33 cellular contexts compared by ENCODE assay signal in the genomic region with DNA sequence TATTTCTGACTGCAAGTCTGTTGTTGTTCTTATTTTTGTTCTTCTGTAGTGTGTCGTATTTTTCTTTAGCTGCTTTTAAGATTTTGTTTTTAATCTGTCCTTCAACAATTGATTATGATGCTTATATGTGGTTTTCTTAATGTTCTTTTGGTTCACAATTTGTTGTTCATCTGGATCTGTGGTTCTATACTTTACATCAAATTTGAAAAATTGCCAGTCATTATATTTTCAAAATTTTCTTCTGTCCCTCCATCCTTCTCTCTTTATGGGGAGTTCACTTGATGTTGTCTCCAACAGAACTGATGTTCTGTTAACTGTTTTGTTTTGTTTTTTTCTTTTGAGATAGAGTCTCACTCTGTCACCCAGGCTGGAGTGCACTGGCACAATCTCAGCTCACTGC.
DNase-seq lines count a peak whose midpoint lies in the region; ATAC-seq, FAIRE-seq and TF ChIP-seq lines count a peak whose summit lies in the region.
"Had no signal": no experiment of that assay in that cellular context is flagged by ENCODE, and none has a peak within 500 bp of the region (broad histone marks: within the 10 kb centered on the region; RNA-seq: fewer than 3 reads in every experiment).

No MANE protein-coding gene starts in this region.

- TF ChIP-seq CTCF in HepG2 (CRISPR knock-in tag; IDR thresholded peaks at IDR 0.05) = no peak
- no peak for TF ChIP-seq CTCF in right lobe of liver (IDR thresholded peaks at IDR 0.05)
- no peak for TF ChIP-seq CTCF in A549 (IDR thresholded peaks at IDR 0.05)
- TF ChIP-seq CTCF in K562 (IDR thresholded peaks at IDR 0.05 in 2 of 3, conservative IDR thresholded peaks at IDR 0.05 in 1 of 3; ENCODE audit: insufficient read depth in 2 of 3, low read depth in 1 of 3, low read length in 3 of 3) = no peak

- H3K27ac Mint-ChIP-seq in activated T-helper 1 cell treated with anti-CD3 and anti-CD28 coated beads, Interleukin-12 subunit alpha, Interleukin-12 subunit beta, Interleukin-2, Interleukin-4 antibody, amounts not matched to agents 30 ng/mL and 10 ng/mL and 1 ng/mL, durations not matched to agents 14 hours and 24 hours and 36 hours = no peak overlapping the region
- H3K27ac Mint-ChIP-seq: B cell; CD14-positive monocyte; CD4-positive, alpha-beta memory T cell; CD4-positive, alpha-beta T cell; CD4-positive, CD25-positive, alpha-beta regulatory T cell; CD8-positive, alpha-beta memory T cell; CD8-positive, alpha-beta T cell had no signal

- no peak for ATAC-seq in HepG2
- ATAC-seq in right lobe of liver = no peak
- ATAC-seq in A549 = no peak
- ATAC-seq in K562 = no peak
- ATAC-seq in GM21390 (IDR thresholded peaks at IDR 0.05; ENCODE audit: unreplicated experiment) = no peak
- ATAC-seq: CD8-positive, alpha-beta T cell had no signal

- H3K4me2 ChIP-seq in HepG2 (ENCODE audit: low read depth, low read length) (no peak overlapping the region), A549 (no peak overlapping the region), K562 (ENCODE audit: insufficient read depth, low read length) (no peak overlapping the region)
- H3K4me2 ChIP-seq: BLaER1; BLaER1 treated with 17β-estradiol and CSF1 and Interleukin-3, amounts not matched to agents 10 nM and 100 nM had no signal

- 14% methylated on average over 1 of the region's 1 CpG for WGBS in HepG2 (ENCODE audit: low lambda C conversion rate)
- WGBS in right lobe of liver (ENCODE audit: insufficient coverage, low coverage, low lambda C conversion rate, missing lambda C conversion rate) = 100% methylated on average over 1 of the region's 1 CpG
- 18% methylated on average over 1 of the region's 1 CpG for WGBS in A549 (ENCODE audit: missing lambda C conversion rate)
- WGBS in K562 (ENCODE audit: insufficient coverage, low coverage, missing lambda C conversion rate) = 0% methylated on average over 1 of the region's 1 CpG

- H3K9me3 ChIP-seq in HepG2 (ENCODE audit: low read length) (no peaks in the 10 kb centered on the region), right lobe of liver (no peaks in the 10 kb centered on the region), A549 (no peaks in the 10 kb centered on the region), K562 (replicated peaks; ENCODE audit: control insufficient read depth, insufficient read depth, low read depth, low read length) (no peaks in the 10 kb centered on the region)
- H3K9me3 ChIP-seq: BE2C, BLaER1 had no signal

- H3K36me3 ChIP-seq in HepG2 (replicated peaks in 1 of 2; ENCODE audit: control insufficient read depth in 1 of 2, insufficient read depth in 2 of 2, low read length in 2 of 2) (no peaks in the 10 kb centered on the region), right lobe of liver (no peaks in the 10 kb centered on the region), K562 (ENCODE audit: control insufficient read depth, insufficient read depth, low read length) (no peaks in the 10 kb centered on the region)
- H3K36me3 ChIP-seq: BE2C; BLaER1; BLaER1 treated with 17β-estradiol and CSF1 and Interleukin-3, amounts not matched to agents 10 nM and 100 nM had no signal

- no peak for TF ChIP-seq EP300 in HepG2 (IDR thresholded peaks at IDR 0.05; ENCODE audit: low read depth in 2 of 2, low read length in 2 of 2)
- TF ChIP-seq EP300 in HepG2 (CRISPR knock-in tag; IDR thresholded peaks at IDR 0.05; ENCODE audit: borderline replicate concordance) = no peak
- TF ChIP-seq EP300 in A549 (IDR thresholded peaks at IDR 0.05) = no peak
- TF ChIP-seq EP300 in K562 (IDR thresholded peaks at IDR 0.05; ENCODE audit: low read length) = no peak

- H3K27ac ChIP-seq in HepG2 (ENCODE audit: extremely low read length, insufficient read depth, low read length) = no peak overlapping the region
- no peak overlapping the region for H3K27ac ChIP-seq in right lobe of liver
- H3K27ac ChIP-seq in A549 = no peak overlapping the region
- H3K27ac ChIP-seq in K562 (ENCODE audit: extremely low read depth, low read depth, low read length) = no peak overlapping the region
- H3K27ac ChIP-seq: 22Rv1; BLaER1; BLaER1 treated with 17β-estradiol and CSF1 and Interleukin-3, amounts not matched to agents 10 nM and 100 nM; C4-2B had no signal

- DNase-seq in HepG2 (ENCODE audit: low spot score) (no peak), right lobe of liver (no peak), A549 (ENCODE audit: low read depth in 1 of 2, low spot score in 1 of 2) (no peak), K562 (ENCODE audit: extremely low read depth in 1 of 4, low spot score in 3 of 4) (no peak)
- no peak for DNase-seq in activated T-helper 1 cell treated with anti-CD3 and anti-CD28 coated beads, Interleukin-12 subunit alpha, Interleukin-12 subunit beta, Interleukin-2, Interleukin-4 antibody, amounts not matched to agents 30 ng/mL and 10 ng/mL and 1 ng/mL, durations not matched to agents 14 hours and 24 hours and 36 hours (ENCODE audit: low spot score)
- DNase-seq: 8988T; ACHN; AML-193; BE2C; C1 segment of cervical spinal cord; Caco-2; Calu3; CD4-positive, alpha-beta memory T cell; CD4-positive, alpha-beta T cell; CD4-positive, CD25-positive, alpha-beta regulatory T cell; CD8-positive, alpha-beta memory T cell; CD8-positive, alpha-beta T cell; COR-L47; DMS 273 treated with DMSO at 0.1 percent for 48 hours; DMS153; DMS53; DMS79; DMS79 treated with DMSO at 0.1 percent for 48 hours; DND-41; EL had no signal

- no peak overlapping the region for H3K4me3 Mint-ChIP-seq in activated T-helper 1 cell treated with anti-CD3 and anti-CD28 coated beads, Interleukin-12 subunit alpha, Interleukin-12 subunit beta, Interleukin-2, Interleukin-4 antibody, amounts not matched to agents 30 ng/mL and 10 ng/mL and 1 ng/mL, durations not matched to agents 14 hours and 24 hours and 36 hours
- H3K4me3 Mint-ChIP-seq: B cell; CD14-positive monocyte; CD4-positive, alpha-beta memory T cell; CD4-positive, alpha-beta T cell; CD4-positive, CD25-positive, alpha-beta regulatory T cell; CD8-positive, alpha-beta memory T cell; CD8-positive, alpha-beta T cell had no signal

- peaks cover 3% of the 10 kb centered on the region for H3K27me3 Mint-ChIP-seq in activated T-helper 1 cell treated with anti-CD3 and anti-CD28 coated beads, Interleukin-12 subunit alpha, Interleukin-12 subunit beta, Interleukin-2, Interleukin-4 antibody, amounts not matched to agents 30 ng/mL and 10 ng/mL and 1 ng/mL, durations not matched to agents 14 hours and 24 hours and 36 hours (ENCODE audit: insufficient read depth)

- FAIRE-seq in HepG2 (lab: Jason Lieb, UNC) (no peak), A549 (lab: Jason Lieb, UNC) (no peak), K562 (lab: Jason Lieb, UNC) (peak; percentile 26)
- FAIRE-seq: A204.1 had no signal

- H3K27me3 ChIP-seq in HepG2 (ENCODE audit: control insufficient read depth in 1 of 2, insufficient read depth in 2 of 2, low read length in 2 of 2) (no peaks in the 10 kb centered on the region), right lobe of liver (no peaks in the 10 kb centered on the region), K562 (ENCODE audit: control insufficient read depth in 2 of 2, insufficient read depth in 2 of 2, low read length in 2 of 2) (no peaks in the 10 kb centered on the region)
- H3K27me3 ChIP-seq: BE2C; BLaER1; BLaER1 treated with 17β-estradiol and CSF1 and Interleukin-3, amounts not matched to agents 10 nM and 100 nM had no signal

- POLR2A ChIA-PET in HepG2 (lab: Yijun Ruan, JAX) = interaction anchor here (0.6 kb wide), 1 partner anchor 31 kb away, joined by 3 read pairs; no protein-coding TSS in a partner anchor
- POLR2A ChIA-PET in A549 (lab: Yijun Ruan, JAX) = no interaction called here
- POLR2A ChIA-PET in K562 (lab: Yijun Ruan, JAX) = no interaction called here

- H2AFZ ChIP-seq in HepG2 (ENCODE audit: low read length) (no peak overlapping the region), K562 (ENCODE audit: low read depth, low read length) (no peak overlapping the region)

- BruUV-seq in HepG2 (replicated peaks; lab: Mats Ljungman, UMichigan) (no TSS peak), K562 (replicated peaks; lab: Mats Ljungman, UMichigan) (no TSS peak)

- H3K4me3 ChIP-seq in HepG2 (replicated peaks in 1 of 3; ENCODE audit: insufficient read depth in 1 of 3, low read depth in 2 of 3, low read length in 3 of 3) = no peak overlapping the region
- no peak overlapping the region for H3K4me3 ChIP-seq in right lobe of liver
- H3K4me3 ChIP-seq in A549 = no peak overlapping the region
- no peak overlapping the region for H3K4me3 ChIP-seq in K562
- H3K4me3 ChIP-seq: BLaER1; BLaER1 treated with 17β-estradiol and CSF1 and Interleukin-3, amounts not matched to agents 10 nM and 100 nM had no signal

- TF ChIP-seq POLR2A in HepG2 (IDR thresholded peaks at IDR 0.05; ENCODE audit: insufficient read depth in 1 of 2, low read depth in 2 of 2, low read length in 2 of 2) (no peak), right lobe of liver (IDR thresholded peaks at IDR 0.05) (no peak), A549 (IDR thresholded peaks at IDR 0.05; ENCODE audit: low read length) (no peak), K562 (conservative IDR thresholded peaks at IDR 0.05) (no peak)

- H3K79me2 ChIP-seq in HepG2 (ENCODE audit: insufficient read depth, low read length) (no peaks in the 10 kb centered on the region), K562 (ENCODE audit: control insufficient read depth, insufficient read depth, low read length) (no peaks in the 10 kb centered on the region)

- intact Hi-C loops in HepG2 (cut with micrococcal nuclease; ENCODE audit: unreplicated experiment) = no loop called here
- intact Hi-C loops in right lobe of liver (cut with DNase I) = no loop called here
- intact Hi-C loops in K562 (cut with micrococcal nuclease) = no loop called here
- intact Hi-C loops in activated T-helper 1 cell treated with anti-CD3 and anti-CD28 coated beads, Interleukin-12 subunit alpha, Interleukin-12 subunit beta, Interleukin-2, Interleukin-4 antibody, amounts not matched to agents 30 ng/mL and 10 ng/mL and 1 ng/mL, durations not matched to agents 14 hours and 24 hours and 36 hours (cut with micrococcal nuclease) = no loop called here

- H3K4me1 Mint-ChIP-seq in activated T-helper 1 cell treated with anti-CD3 and anti-CD28 coated beads, Interleukin-12 subunit alpha, Interleukin-12 subunit beta, Interleukin-2, Interleukin-4 antibody, amounts not matched to agents 30 ng/mL and 10 ng/mL and 1 ng/mL, durations not matched to agents 14 hours and 24 hours and 36 hours (ENCODE audit: low read depth) = no peaks in the 10 kb centered on the region
- H3K4me1 Mint-ChIP-seq: B cell; CD14-positive monocyte; CD4-positive, alpha-beta memory T cell; CD4-positive, CD25-positive, alpha-beta regulatory T cell; CD8-positive, alpha-beta memory T cell had no signal

- no peaks in the 10 kb centered on the region for H4K20me1 ChIP-seq in HepG2 (ENCODE audit: insufficient read depth, low read length)
- no peaks in the 10 kb centered on the region for H4K20me1 ChIP-seq in K562 (replicated peaks; ENCODE audit: control insufficient read depth, insufficient read depth, low read length)
- H4K20me1 ChIP-seq: BLaER1; BLaER1 treated with 17β-estradiol and CSF1 and Interleukin-3, amounts not matched to agents 10 nM and 100 nM had no signal

- CTCF ChIA-PET in HepG2 (lab: Yijun Ruan, JAX; ENCODE audit: low intra/inter-chr PET ratio, low total read pairs) = no interaction called here
- CTCF ChIA-PET in A549 (lab: Yijun Ruan, JAX) = no interaction called here
- CTCF ChIA-PET in K562 (lab: Yijun Ruan, JAX; ENCODE audit: low intra/inter-chr PET ratio) = no interaction called here

- H3K4me1 ChIP-seq in HepG2 (ENCODE audit: insufficient read depth, low read length) (no peaks in the 10 kb centered on the region), right lobe of liver (peaks cover 0 to 9% (median 0%) of the 10 kb centered on the region in 4 donors), A549 (no peaks in the 10 kb centered on the region), K562 (replicated peaks in 1 of 2; ENCODE audit: control insufficient read depth in 2 of 2, insufficient read depth in 2 of 2, low read length in 2 of 2) (no peaks in the 10 kb centered on the region)
- H3K4me1 ChIP-seq: BE2C, BLaER1, Caco-2 had no signal

- no peaks in the 10 kb centered on the region for H3K36me3 Mint-ChIP-seq in activated T-helper 1 cell treated with anti-CD3 and anti-CD28 coated beads, Interleukin-12 subunit alpha, Interleukin-12 subunit beta, Interleukin-2, Interleukin-4 antibody, amounts not matched to agents 30 ng/mL and 10 ng/mL and 1 ng/mL, durations not matched to agents 14 hours and 24 hours and 36 hours (ENCODE audit: low read depth)
- H3K36me3 Mint-ChIP-seq: CD14-positive monocyte had no signal

- H3K9me3 Mint-ChIP-seq in activated T-helper 1 cell treated with anti-CD3 and anti-CD28 coated beads, Interleukin-12 subunit alpha, Interleukin-12 subunit beta, Interleukin-2, Interleukin-4 antibody, amounts not matched to agents 30 ng/mL and 10 ng/mL and 1 ng/mL, durations not matched to agents 14 hours and 24 hours and 36 hours = peaks cover 16% of the 10 kb centered on the region

- H3K9me1 ChIP-seq in K562 (ENCODE audit: control insufficient read depth, insufficient read depth, low read length) = no peaks in the 10 kb centered on the region

- TF ChIP-seq RAD21 in HepG2 (CRISPR knock-in tag; IDR thresholded peaks at IDR 0.05) (no peak), A549 (conservative IDR thresholded peaks at IDR 0.05 in 1 of 2, IDR thresholded peaks at IDR 0.05 in 1 of 2) (no peak), K562 (CRISPR knock-in tag; conservative IDR thresholded peaks at IDR 0.05 in 1 of 2, IDR thresholded peaks at IDR 0.05 in 1 of 2) (no peak)

- no peak overlapping the region for H3K9ac ChIP-seq in HepG2 (ENCODE audit: insufficient read depth, low read depth, low read length)
- no peak overlapping the region for H3K9ac ChIP-seq in K562 (ENCODE audit: insufficient read depth in 1 of 2, low read depth in 2 of 2, low read length in 2 of 2)
- H3K9ac ChIP-seq: BLaER1; BLaER1 treated with 17β-estradiol and CSF1 and Interleukin-3, amounts not matched to agents 10 nM and 100 nM had no signal

- in situ Hi-C loops in HepG2 (cut with HindIII; ENCODE audit: extremely low pct_ligation_motif_present, low pct_unique_long_range_greater_than_20kb) = no loop called here
- in situ Hi-C loops in K562 (cut with MboI) = no loop called here
